Comparison of ENCODE assay signal across 16 cellular contexts in the genomic region with DNA sequence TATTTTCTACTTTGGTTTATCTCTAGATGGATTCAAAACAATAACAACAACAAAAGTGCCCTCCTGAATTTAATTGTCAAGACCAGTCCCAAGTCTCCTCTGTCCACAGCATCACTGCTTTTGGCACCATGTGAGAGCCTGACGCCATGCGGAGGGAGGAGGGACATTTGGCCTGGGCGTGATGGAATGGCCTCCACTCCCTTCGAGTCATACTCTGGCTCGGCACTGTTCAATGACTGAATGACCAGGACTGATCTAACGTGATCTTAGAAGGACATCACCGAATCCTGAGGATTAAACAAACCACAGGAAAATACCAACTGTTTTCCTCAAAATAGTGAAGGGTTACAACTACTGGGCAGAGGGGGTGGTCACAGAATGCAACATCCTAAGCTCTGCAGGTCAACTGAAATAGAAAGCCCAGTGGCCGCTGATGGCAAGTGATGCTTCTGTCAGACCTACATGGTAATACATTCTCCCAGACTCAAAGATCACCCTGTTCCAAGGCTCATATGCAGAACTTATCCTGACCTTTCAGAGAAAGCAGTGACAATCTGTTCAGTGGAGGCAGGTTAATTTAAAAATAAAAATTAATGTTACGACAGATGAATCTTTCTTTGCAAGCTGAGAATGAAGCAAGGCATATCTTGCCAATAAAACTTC. TPM values are rescaled to one million over a fixed set of nuclear protein-coding genes. Genes with fewer than 3 reads are reported as not detected.
DNase-seq lines count a peak whose midpoint lies in the region; ATAC-seq lines count a peak whose summit lies in the region.
"Had no signal": no experiment of that assay in that cellular context is flagged by ENCODE, and none has a peak within 500 bp of the region (broad histone marks: within the 10 kb centered on the region; RNA-seq: fewer than 3 reads in every experiment).

No MANE protein-coding gene starts in this region.

- no peak overlapping the region for H4K8ac ChIP-seq in trophoblast cell (ENCODE audit: low read depth, low read length)

- no peak overlapping the region for H3K4me3 ChIP-seq in SK-N-MC
- H3K4me3 ChIP-seq in trophoblast cell (ENCODE audit: low read depth, low read length) = no peak overlapping the region
- H3K4me3 ChIP-seq: lower lobe of right lung, tibial nerve had no signal

- H2AFZ ChIP-seq in trophoblast cell (ENCODE audit: insufficient read depth, low read length, poor library complexity) = no peak overlapping the region
- H2AFZ ChIP-seq: parathyroid adenoma had no signal

- no peak overlapping the region for H2AK5ac ChIP-seq in trophoblast cell (ENCODE audit: low read length)

- DNase-seq in ELR (ENCODE audit: low read depth) (peak; percentile 23), SK-N-MC (ENCODE audit: low read depth, low spot score) (no peak), Right ventricle myocardium superior (peak; percentile 63), trophoblast cell (no peak), MV-4-11 (lab: John Stamatoyannopoulos, UW) (no peak)
- no peak for DNase-seq in activated naive CD4-positive, alpha-beta T cell (lab: John Stamatoyannopoulos, UW)
- DNase-seq: EL; lower lobe of right lung; stimulated activated CD8-positive, alpha-beta memory T cell treated with anti-CD3 and anti-CD28 coated beads, Interleukin-4, amount 100 ng/mL, for 48 hours had no signal

- H2BK12ac ChIP-seq in trophoblast cell (ENCODE audit: low read length) = no peak overlapping the region

- no peak overlapping the region for H2BK120ac ChIP-seq in trophoblast cell (ENCODE audit: insufficient read depth, low read length, poor library complexity)

- H3K4me1 ChIP-seq in trophoblast cell (ENCODE audit: control insufficient read depth in 1 of 2, insufficient read depth in 2 of 2, low read length in 2 of 2) = peaks cover 12 to 16% of the 10 kb centered on the region in 2 experiments

- intact Hi-C loops in Right ventricle myocardium superior (cut with DNase I) = no loop called here

- H3K9ac ChIP-seq in SK-N-MC (ENCODE audit: insufficient read length) (no peak overlapping the region), trophoblast cell (ENCODE audit: low read length) (no peak overlapping the region)
- H3K9ac ChIP-seq: KMS-11, parathyroid adenoma had no signal

- H3K27ac ChIP-seq in SK-N-MC = peak overlapping the region; percentile 40; the same call in 1 of the 2 replicates
- H3K27ac ChIP-seq in trophoblast cell (ENCODE audit: low read depth, low read length) = no peak overlapping the region
- H3K27ac ChIP-seq: C4-2B, KMS-11, lower lobe of right lung, parathyroid adenoma, tibial nerve had no signal

- no peak overlapping the region for H3K14ac ChIP-seq in trophoblast cell (ENCODE audit: low read length)

- H3K36me3 ChIP-seq in SK-N-MC (ENCODE audit: insufficient read depth, low read length) (peaks cover 94% of the 10 kb centered on the region), trophoblast cell (ENCODE audit: control insufficient read depth in 1 of 2, insufficient read depth in 2 of 2, low read length in 2 of 2) (peaks cover 20 to 42% of the 10 kb centered on the region in 2 experiments)

- H3K4me2 ChIP-seq in trophoblast cell (ENCODE audit: low read length) = no peak overlapping the region
- H3K4me2 ChIP-seq: KMS-11 had no signal

- peaks cover 7% of the 10 kb centered on the region for H3K79me1 ChIP-seq in trophoblast cell (ENCODE audit: low read length)

- H3K27me3 ChIP-seq in trophoblast cell (ENCODE audit: insufficient read depth, low read length) = no peaks in the 10 kb centered on the region
- H3K27me3 ChIP-seq: tibial nerve had no signal

- WGBS in trophoblast cell (ENCODE audit: extremely low coverage, insufficient coverage, insufficient read length) = no CpG with 5 or more reads among the region's 9 CpGs

- H3K18ac ChIP-seq in trophoblast cell (ENCODE audit: low read length) = no peak overlapping the region

- no peak overlapping the region for H4K91ac ChIP-seq in trophoblast cell (ENCODE audit: low read depth, low read length)

- H3K9me3 ChIP-seq in SK-N-MC (ENCODE audit: low read depth, low read length) (no peaks in the 10 kb centered on the region), trophoblast cell (ENCODE audit: insufficient read depth, low read depth, low read length) (no peaks in the 10 kb centered on the region)
- H3K9me3 ChIP-seq: lower lobe of right lung, tibial nerve had no signal

- H3K23ac ChIP-seq in trophoblast cell (ENCODE audit: low read length) = no peak overlapping the region

- no peak overlapping the region for H4K12ac ChIP-seq in trophoblast cell (ENCODE audit: low read depth, low read length)

- peak overlapping the region; percentile 38 for H3K4ac ChIP-seq in trophoblast cell (ENCODE audit: low read depth, low read length)

- H3K79me2 ChIP-seq in trophoblast cell (ENCODE audit: control insufficient read depth, insufficient read depth, low read length, poor library complexity) = peaks cover 3% of the 10 kb centered on the region

- peak; percentile 66 for ATAC-seq in Right ventricle myocardium superior (ENCODE audit: poor library complexity)
- ATAC-seq in GM21529 (IDR thresholded peaks at IDR 0.05; ENCODE audit: unreplicated experiment) = no peak
- ATAC-seq in GM21423 (IDR thresholded peaks at IDR 0.05; ENCODE audit: unreplicated experiment) = no peak
- ATAC-seq: lower lobe of right lung had no signal

- H2BK5ac ChIP-seq in trophoblast cell (ENCODE audit: low read depth, low read length, poor library complexity) = no peak overlapping the region

RNA-seq across cellular contexts. Expression of gene SRSF4, which starts 19.1 kb away (rescaled TPM):
- total RNA-seq in Right ventricle myocardium superior = 50.9 TPM
- polyA plus RNA-seq in trophoblast cell (2013) = 84.2 and 87.4 TPM in 2 replicates

RNA-seq across cellular contexts. Expression of gene TMEM200B, which starts 38.9 kb away (rescaled TPM):
- 2.3 TPM for total RNA-seq in Right ventricle myocardium superior
- polyA plus RNA-seq in trophoblast cell (2013) = 11.1 and 11.8 TPM in 2 replicates
- total RNA-seq: OCI-LY7 had no signal

Comparison
In these comparisons a context has a peak if more than half of its experiments do, and no peak if none do; other contexts are left out.
1. DNase-seq: peak in ELR (single experiment) and Right ventricle myocardium superior (single experiment); none in SK-N-MC (single experiment), trophoblast cell (0 of 2), activated naive CD4-positive, alpha-beta T cell (0 of 4) and MV-4-11 (single experiment).